Comparison of ENCODE assay signal across 8 cellular contexts in the genomic region with DNA sequence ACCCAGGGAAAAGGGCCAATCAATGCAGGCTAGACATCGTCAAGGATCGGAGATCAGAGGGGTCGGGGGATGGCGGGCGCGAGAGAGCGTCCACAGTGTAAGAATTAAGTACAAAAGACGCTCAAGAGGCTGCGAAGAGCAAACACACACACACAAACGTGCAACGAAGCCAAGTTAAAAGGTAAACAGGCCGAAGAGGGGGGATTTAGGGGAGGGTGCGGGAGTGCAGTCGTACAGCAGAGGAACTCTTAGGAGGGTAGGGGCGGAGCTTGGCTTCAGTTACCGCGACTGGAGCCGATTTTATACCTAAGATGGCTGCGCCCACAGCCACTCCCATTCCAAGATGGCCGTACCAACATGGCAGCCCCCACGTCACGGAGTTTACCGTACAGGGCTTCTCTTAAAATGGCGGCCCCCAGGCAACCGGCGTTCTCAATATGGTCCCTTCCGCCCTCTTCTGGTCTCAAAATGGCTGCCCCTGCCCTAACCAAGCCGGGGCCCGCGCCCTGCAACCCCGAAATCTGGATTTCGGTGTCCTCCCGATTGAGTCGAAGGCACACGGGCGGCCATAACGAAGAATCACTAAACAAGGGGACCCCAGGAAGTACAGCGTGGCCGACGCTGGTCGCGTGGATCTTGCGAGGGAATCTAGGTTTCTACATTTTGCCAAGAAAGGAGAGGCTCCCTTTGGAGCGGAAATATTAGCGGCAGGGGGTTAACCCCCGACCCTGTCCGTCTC. TPM values are rescaled to one million over a fixed set of nuclear protein-coding genes. Genes with fewer than 3 reads are reported as not detected.
DNase-seq lines count a peak whose midpoint lies in the region; ATAC-seq and TF ChIP-seq lines count a peak whose summit lies in the region.

No MANE protein-coding gene starts in this region.

- peak overlapping the region; percentile 95 for H3K27ac Mint-ChIP-seq in activated CD8-positive, alpha-beta T cell treated with anti-CD3 and anti-CD28 coated beads, Interleukin-2, amount 10 ng/mL, durations not matched to agents 7 days and 5 days

- peaks cover 5 to 17% of the 10 kb centered on the region in 2 donors for H3K4me1 ChIP-seq in lung (ENCODE audit: control insufficient read depth in 2 of 2, insufficient read depth in 2 of 2, low read length in 2 of 2)

- peaks cover 8 to 13% of the 10 kb centered on the region in 2 donors for H3K36me3 ChIP-seq in lung (ENCODE audit: control insufficient read depth in 2 of 2, insufficient read depth in 2 of 2, low read length in 2 of 2)

- ATAC-seq in GM19023 (IDR thresholded peaks at IDR 0.05; ENCODE audit: unreplicated experiment) (peak; percentile 74), HG03280 (IDR thresholded peaks at IDR 0.05; ENCODE audit: unreplicated experiment) (peak; percentile 74), lung (ENCODE audit: insufficient read depth, low FRiP score) (peak; percentile 78)
- peak; percentile 79 for ATAC-seq in activated CD8-positive, alpha-beta T cell treated with anti-CD3 and anti-CD28 coated beads, Interleukin-2, amount 10 ng/mL, durations not matched to agents 7 days and 5 days

- H3K9me3 ChIP-seq in lung (ENCODE audit: control insufficient read depth in 2 of 2, insufficient read depth in 1 of 2, low read length in 1 of 2): no peaks in the 10 kb centered on the region

- 0 to 1% methylated on average over 46 to 47 of the region's 47 CpGs for WGBS in lung, 2 donors

- no peaks in the 10 kb centered on the region for H3K27me3 Mint-ChIP-seq in activated CD8-positive, alpha-beta T cell treated with anti-CD3 and anti-CD28 coated beads, Interleukin-2, amount 10 ng/mL, durations not matched to agents 7 days and 5 days (ENCODE audit: low read depth)

- POLR2A ChIA-PET in activated CD8-positive, alpha-beta T cell treated with anti-CD3 and anti-CD28 coated beads, Interleukin-2, amount 10 ng/mL, durations not matched to agents 7 days and 5 days (lab: Charles Lee): interaction anchor here (0.6 to 11.7 kb wide), 31 partner anchors 8 to 570 kb away, joined by 3 to 123 read pairs (median 5); partner anchors contain the start of genes C11orf98, CSKMT, EEF1G and HNRNPUL2

- peak; percentile 3 for TF ChIP-seq CTCF in lung (IDR thresholded peaks at IDR 0.05; ENCODE audit: control extremely low read depth, extremely low read depth)

- H3K9me3 Mint-ChIP-seq in activated CD8-positive, alpha-beta T cell treated with anti-CD3 and anti-CD28 coated beads, Interleukin-2, amount 10 ng/mL, durations not matched to agents 7 days and 5 days (ENCODE audit: insufficient read depth): no peaks in the 10 kb centered on the region

- no peaks in the 10 kb centered on the region for H3K27me3 ChIP-seq in lung (ENCODE audit: control insufficient read depth, insufficient read depth)

- DNase-seq in AG08395 (ENCODE audit: low spot score) (peak; percentile 95), NCI-H69 (lab: John Stamatoyannopoulos, UW) (peak; percentile 99), lung (ENCODE audit: low spot score) (peak; percentile 98)
- DNase-seq in activated CD8-positive, alpha-beta T cell treated with anti-CD3 and anti-CD28 coated beads, Interleukin-2, amount 10 ng/mL, durations not matched to agents 7 days and 5 days: peak; percentile 99
- peak; percentile 96 for DNase-seq in effector CD4-positive, alpha-beta T cell
- DNase-seq in stimulated activated CD4-positive, alpha-beta T cell treated with anti-CD3 and anti-CD28 coated beads, TNF-alpha, amount 100 ng/mL, for 1 hour (ENCODE audit: low read depth in 3 of 3, low spot score in 1 of 3): peak; percentile 85 to 95 (median 93)

- H3K36me3 Mint-ChIP-seq in activated CD8-positive, alpha-beta T cell treated with anti-CD3 and anti-CD28 coated beads, Interleukin-2, amount 10 ng/mL, durations not matched to agents 7 days and 5 days (ENCODE audit: low read depth): peaks cover 56% of the 10 kb centered on the region

- H3K4me3 ChIP-seq in lung: peak overlapping the region; percentile 50

- peak overlapping the region; percentile 94 to 99 for H3K27ac ChIP-seq in lung (ENCODE audit: low read depth in 1 of 2, low read length in 1 of 2)

- CTCF ChIA-PET in activated CD8-positive, alpha-beta T cell treated with anti-CD3 and anti-CD28 coated beads, Interleukin-2, amount 10 ng/mL, durations not matched to agents 7 days and 5 days (lab: Charles Lee): interaction anchor here (1.0 to 3.6 kb wide), 6 partner anchors 18 to 285 kb away, joined by 3 to 15 read pairs (median 4); partner anchors contain the start of gene HNRNPUL2

- peak overlapping the region; percentile 85 for H3K4me3 Mint-ChIP-seq in activated CD8-positive, alpha-beta T cell treated with anti-CD3 and anti-CD28 coated beads, Interleukin-2, amount 10 ng/mL, durations not matched to agents 7 days and 5 days

- H3K4me1 Mint-ChIP-seq in activated CD8-positive, alpha-beta T cell treated with anti-CD3 and anti-CD28 coated beads, Interleukin-2, amount 10 ng/mL, durations not matched to agents 7 days and 5 days (ENCODE audit: low read depth): peaks cover 73% of the 10 kb centered on the region

RNA-seq across cellular contexts. Expression of gene GNG3, which starts 2.0 kb away (rescaled TPM):
- total RNA-seq in activated CD8-positive, alpha-beta T cell treated with anti-CD3 and anti-CD28 coated beads, Interleukin-2, amount 10 ng/mL, durations not matched to agents 7 days and 5 days: not detected
- under 1 TPM in 1 of 2 donors, not detected in 1; 0.40 TPM for total RNA-seq in lung
- under 1 TPM; 0.05 to 0.26 TPM for polyA plus RNA-seq in lung

RNA-seq across cellular contexts. Expression of gene BSCL2, which starts 2.2 kb away (rescaled TPM):
- total RNA-seq in activated CD8-positive, alpha-beta T cell treated with anti-CD3 and anti-CD28 coated beads, Interleukin-2, amount 10 ng/mL, durations not matched to agents 7 days and 5 days: 10 to 100 TPM; 30.3 to 39.9 TPM
- total RNA-seq in lung: 100 to 1,000 TPM in 1 of 2 donors, 10 to 100 TPM in 1; 30.7 to 120 TPM
- polyA plus RNA-seq in lung: 100 to 1,000 TPM in 1 of 2 donors, 10 to 100 TPM in 1; 65.7 to 190 TPM

RNA-seq across cellular contexts. Expression of gene HNRNPUL2, which starts 17.8 kb away (rescaled TPM):
- 10 to 100 TPM; 65.4 to 67.0 TPM for total RNA-seq in activated CD8-positive, alpha-beta T cell treated with anti-CD3 and anti-CD28 coated beads, Interleukin-2, amount 10 ng/mL, durations not matched to agents 7 days and 5 days
- 10 to 100 TPM; 41.4 to 53.1 TPM for total RNA-seq in lung
- polyA plus RNA-seq in lung: 10 to 100 TPM; 25.6 to 29.5 TPM

RNA-seq across cellular contexts. Expression of gene TTC9C, which starts 18.9 kb away (rescaled TPM):
- total RNA-seq in activated CD8-positive, alpha-beta T cell treated with anti-CD3 and anti-CD28 coated beads, Interleukin-2, amount 10 ng/mL, durations not matched to agents 7 days and 5 days: 10 to 100 TPM; 44.3 to 46.1 TPM
- 10 to 100 TPM; 27.7 to 33.8 TPM for total RNA-seq in lung
- 10 to 100 TPM; 22.6 to 55.5 TPM for polyA plus RNA-seq in lung

RNA-seq across cellular contexts. Expression of gene LRRN4CL, which starts 20.1 kb away (rescaled TPM):
- under 1 TPM; 0.21 to 0.34 TPM for total RNA-seq in activated CD8-positive, alpha-beta T cell treated with anti-CD3 and anti-CD28 coated beads, Interleukin-2, amount 10 ng/mL, durations not matched to agents 7 days and 5 days
- total RNA-seq in lung: 1 to 10 TPM in 1 of 2 donors, under 1 TPM in 1; 0.57 to 2.6 TPM
- 1 to 10 TPM in 1 of 2 donors, under 1 TPM in 1; 0.46 to 1.9 TPM for polyA plus RNA-seq in lung

Comparison
In these comparisons a context has a peak if more than half of its experiments do, and no peak if none do; other contexts are left out.
1. Peak in every context shown above with its lines: DNase-seq, ATAC-seq, H3K4me3 ChIP-seq and H3K27ac ChIP-seq.